In the genomic region with DNA sequence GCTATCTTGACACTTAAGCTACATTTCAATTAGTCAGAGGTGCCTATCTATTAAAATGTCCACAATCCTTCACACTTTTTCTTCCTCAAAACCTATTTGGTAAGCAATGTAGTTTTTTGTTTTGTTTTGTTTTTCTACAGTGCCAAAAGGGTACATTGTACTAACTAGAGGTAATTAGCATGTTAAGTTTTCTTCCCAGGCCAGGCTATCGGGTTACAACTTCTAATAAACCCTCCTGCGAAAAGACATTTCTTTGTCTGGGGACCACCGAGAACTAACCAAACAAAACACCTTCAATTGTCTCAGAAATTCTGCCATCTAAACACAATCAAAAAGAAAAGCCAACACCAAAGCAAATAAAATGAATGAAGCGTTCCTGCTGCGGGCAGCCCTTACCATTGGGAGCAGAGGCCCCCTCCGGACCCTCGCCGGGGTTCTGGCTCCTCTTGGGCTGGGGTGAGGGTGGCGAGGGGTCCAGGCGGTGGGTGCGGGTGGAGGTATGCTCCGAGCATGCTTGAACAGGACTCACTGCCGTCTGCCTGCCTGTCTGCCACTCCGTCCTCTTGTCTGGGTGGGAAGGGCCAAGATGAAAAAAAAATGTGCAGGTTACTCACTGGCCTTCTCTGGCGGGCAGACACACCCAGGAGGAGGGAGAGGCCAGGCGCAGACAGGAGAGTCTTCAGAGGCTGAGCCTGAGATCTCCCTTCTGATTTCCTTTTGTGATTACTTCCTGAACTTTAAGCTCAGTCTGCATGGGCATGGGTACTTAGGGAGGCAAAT, we compare ENCODE assay signal across 10 cellular contexts.
DNase-seq lines count a peak whose midpoint lies in the region; ATAC-seq, FAIRE-seq and TF ChIP-seq lines count a peak whose summit lies in the region.
"Had no signal": no experiment of that assay in that cellular context is flagged by ENCODE, and none has a peak within 500 bp of the region (broad histone marks: within the 10 kb centered on the region; RNA-seq: fewer than 3 reads in every experiment).

No MANE protein-coding gene starts in this region.

- no peaks in the 10 kb centered on the region for H4K20me1 ChIP-seq in astrocyte (ENCODE audit: insufficient read depth, low read length)

- H3K27me3 ChIP-seq in astrocyte (ENCODE audit: insufficient read depth, low read length), result peaks cover 2% of the 10 kb centered on the region
- no peaks in the 10 kb centered on the region for H3K27me3 ChIP-seq in lower lobe of right lung (ENCODE audit: low read depth)
- H3K27me3 ChIP-seq in uterus, result no peaks in the 10 kb centered on the region

- peak overlapping the region; percentile 83 for H3K4me3 Mint-ChIP-seq in astrocyte (ENCODE audit: unreplicated experiment)
- no peak overlapping the region for H3K4me3 Mint-ChIP-seq in effector memory CD8-positive, alpha-beta T cell

- H3K4me1 Mint-ChIP-seq in astrocyte (ENCODE audit: low read depth, unreplicated experiment), result peaks cover 20% of the 10 kb centered on the region
- H3K4me1 Mint-ChIP-seq in effector memory CD8-positive, alpha-beta T cell (ENCODE audit: low read depth in 2 of 2), result no peaks in the 10 kb centered on the region

- peak overlapping the region; percentile 44 for H2AFZ ChIP-seq in astrocyte (ENCODE audit: low read depth, low read length)

- POLR2A ChIA-PET in A549 (lab: Yijun Ruan, JAX), result interaction anchor here (1.0 kb wide), 1 partner anchor 103 kb away, joined by 4 read pairs; a partner anchor contains a TSS

- H3K27ac ChIP-seq in A549 (peak overlapping the region; percentile 74 to 78), astrocyte (ENCODE audit: low read depth, low read length) (no peak overlapping the region), lower lobe of right lung (no peak overlapping the region), uterus (no peak overlapping the region)

- no peak for TF ChIP-seq CTCF in A549 (IDR thresholded peaks at IDR 0.05)
- TF ChIP-seq CTCF in astrocyte (IDR thresholded peaks at IDR 0.05; ENCODE audit: insufficient read depth, low read depth, low read length), result no peak
- TF ChIP-seq CTCF in lower lobe of right lung (IDR thresholded peaks at IDR 0.05), result no peak
- TF ChIP-seq CTCF in uterus (IDR thresholded peaks at IDR 0.05), result no peak

- no peak for FAIRE-seq in A549 (lab: Jason Lieb, UNC)
- FAIRE-seq in astrocyte (lab: Jason Lieb, UNC), result no peak
- FAIRE-seq: TTC549 had no signal

- TF ChIP-seq POLR2A in A549 (IDR thresholded peaks at IDR 0.05; ENCODE audit: low read length), result peak; percentile 33
- TF ChIP-seq POLR2A in uterus (IDR thresholded peaks at IDR 0.05), result no peak

- no peaks in the 10 kb centered on the region for H3K36me3 Mint-ChIP-seq in astrocyte (ENCODE audit: low read depth, unreplicated experiment)
- no peaks in the 10 kb centered on the region for H3K36me3 Mint-ChIP-seq in effector memory CD8-positive, alpha-beta T cell (ENCODE audit: insufficient read depth)

- H3K9me3 ChIP-seq in A549, result no peaks in the 10 kb centered on the region
- no peaks in the 10 kb centered on the region for H3K9me3 ChIP-seq in astrocyte (ENCODE audit: insufficient read depth, low read depth, low read length)
- H3K9me3 ChIP-seq in lower lobe of right lung, result no peaks in the 10 kb centered on the region
- no peaks in the 10 kb centered on the region for H3K9me3 ChIP-seq in uterus

- CTCF ChIA-PET in A549 (lab: Yijun Ruan, JAX), result no interaction called here

- no peaks in the 10 kb centered on the region for H3K9me3 Mint-ChIP-seq in astrocyte (ENCODE audit: unreplicated experiment)
- no peaks in the 10 kb centered on the region for H3K9me3 Mint-ChIP-seq in effector memory CD8-positive, alpha-beta T cell

- ATAC-seq in A549, result peak; percentile 96 to 98
- ATAC-seq in lower lobe of right lung, result peak; percentile 86 to 96
- no peak for ATAC-seq in effector memory CD8-positive, alpha-beta T cell (replicated peaks)

- intact Hi-C loops in lower lobe of right lung (cut with DNase I) (no loop called here), uterus (cut with DNase I; ENCODE audit: low total_unique reads) (no loop called here)

- peak overlapping the region; percentile 45 for H3K4me3 ChIP-seq in A549
- H3K4me3 ChIP-seq in astrocyte (ENCODE audit: insufficient read depth, low read depth, low read length), result no peak overlapping the region
- peak overlapping the region; percentile 35 for H3K4me3 ChIP-seq in lower lobe of right lung
- no peak overlapping the region for H3K4me3 ChIP-seq in uterus

- H3K4me2 ChIP-seq in A549 (peak overlapping the region; percentile 94), astrocyte (ENCODE audit: low read length) (peak overlapping the region; percentile 66)

- no peak for TF ChIP-seq EP300 in A549 (IDR thresholded peaks at IDR 0.05)

- no peaks in the 10 kb centered on the region for H3K79me2 ChIP-seq in astrocyte (ENCODE audit: insufficient read depth, low read length)

- no peak for TF ChIP-seq RAD21 in A549 (conservative IDR thresholded peaks at IDR 0.05 in 1 of 2, IDR thresholded peaks at IDR 0.05 in 1 of 2)

- WGBS in A549 (ENCODE audit: missing lambda C conversion rate), result 12% methylated on average over 16 of the region's 16 CpGs

- H3K9ac ChIP-seq in astrocyte (ENCODE audit: low read length), result peak overlapping the region; percentile 8

- H3K27ac Mint-ChIP-seq in astrocyte (ENCODE audit: unreplicated experiment), result peak overlapping the region; percentile 82
- no peak overlapping the region for H3K27ac Mint-ChIP-seq in effector memory CD8-positive, alpha-beta T cell

- H3K4me1 ChIP-seq in A549, result peaks cover 9% of the 10 kb centered on the region
- H3K4me1 ChIP-seq in astrocyte (ENCODE audit: insufficient read depth, low read length), result no peaks in the 10 kb centered on the region
- no peaks in the 10 kb centered on the region for H3K4me1 ChIP-seq in lower lobe of right lung
- no peaks in the 10 kb centered on the region for H3K4me1 ChIP-seq in uterus

- H3K27me3 Mint-ChIP-seq in astrocyte (ENCODE audit: low read depth, unreplicated experiment), result no peaks in the 10 kb centered on the region
- H3K27me3 Mint-ChIP-seq in effector memory CD8-positive, alpha-beta T cell, result peaks cover 20 to 23% of the 10 kb centered on the region in 2 donors

- DNase-seq in A549 (ENCODE audit: low read depth in 1 of 2, low spot score in 1 of 2) (peak; percentile 69 to 71), NCI-H1105 (lab: John Stamatoyannopoulos, UW) (peak; percentile 62), astrocyte (ENCODE audit: low read depth) (peak; percentile 32), lower lobe of right lung (peak; percentile 47), NCI-H2081 treated with DMSO at 0.1 percent for 48 hours (lab: John Stamatoyannopoulos, UW) (no peak), uterus (no peak), NCI-H2196 treated with DMSO at 0.1 percent for 48 hours (lab: John Stamatoyannopoulos, UW; ENCODE audit: unreplicated experiment) (no peak)
- DNase-seq in effector memory CD8-positive, alpha-beta T cell, result no peak
- DNase-seq: mesenchymal stem cell had no signal

- H3K36me3 ChIP-seq in astrocyte (ENCODE audit: insufficient read depth, low read length), result no peaks in the 10 kb centered on the region
- no peaks in the 10 kb centered on the region for H3K36me3 ChIP-seq in lower lobe of right lung
- H3K36me3 ChIP-seq in uterus, result no peaks in the 10 kb centered on the region

TF ChIP-seq in A549, 52 proteins besides CTCF, POLR2A, EP300 and RAD21 (continues in another document):
- no peak for TF ChIP-seq JUN (IDR thresholded peaks at IDR 0.05)
- TF ChIP-seq FOSL2 (IDR thresholded peaks at IDR 0.05), result no peak
- no peak for TF ChIP-seq FOSL2 (CRISPR knock-in tag; IDR thresholded peaks at IDR 0.05)
- no peak for TF ChIP-seq KDM1A (IDR thresholded peaks at IDR 0.05; ENCODE audit: low read depth)
- no peak for TF ChIP-seq ZSCAN20 (CRISPR knock-in tag; IDR thresholded peaks at IDR 0.05)
- no peak for TF ChIP-seq EHMT2 (IDR thresholded peaks at IDR 0.05; ENCODE audit: low read depth)
- no peak for TF ChIP-seq PHF8 (IDR thresholded peaks at IDR 0.05; ENCODE audit: borderline replicate concordance, low read depth)
- no peak for TF ChIP-seq NPAS2 (CRISPR knock-in tag; IDR thresholded peaks at IDR 0.05; ENCODE audit: borderline replicate concordance)
- TF ChIP-seq, protein P1, sequence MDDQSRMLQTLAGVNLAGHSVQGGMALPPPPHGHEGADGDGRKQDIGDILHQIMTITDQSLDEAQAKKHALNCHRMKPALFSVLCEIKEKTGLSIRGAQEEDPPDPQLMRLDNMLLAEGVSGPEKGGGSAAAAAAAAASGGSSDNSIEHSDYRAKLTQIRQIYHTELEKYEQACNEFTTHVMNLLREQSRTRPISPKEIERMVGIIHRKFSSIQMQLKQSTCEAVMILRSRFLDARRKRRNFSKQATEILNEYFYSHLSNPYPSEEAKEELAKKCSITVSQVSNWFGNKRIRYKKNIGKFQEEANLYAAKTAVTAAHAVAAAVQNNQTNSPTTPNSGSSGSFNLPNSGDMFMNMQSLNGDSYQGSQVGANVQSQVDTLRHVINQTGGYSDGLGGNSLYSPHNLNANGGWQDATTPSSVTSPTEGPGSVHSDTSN (IDR thresholded peaks at IDR 0.05), result no peak
- TF ChIP-seq, protein P2, sequence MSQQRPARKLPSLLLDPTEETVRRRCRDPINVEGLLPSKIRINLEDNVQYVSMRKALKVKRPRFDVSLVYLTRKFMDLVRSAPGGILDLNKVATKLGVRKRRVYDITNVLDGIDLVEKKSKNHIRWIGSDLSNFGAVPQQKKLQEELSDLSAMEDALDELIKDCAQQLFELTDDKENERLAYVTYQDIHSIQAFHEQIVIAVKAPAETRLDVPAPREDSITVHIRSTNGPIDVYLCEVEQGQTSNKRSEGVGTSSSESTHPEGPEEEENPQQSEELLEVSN (IDR thresholded peaks at IDR 0.05; ENCODE audit: borderline replicate concordance, low read depth), result no peak
- no peak for TF ChIP-seq CEBPB (IDR thresholded peaks at IDR 0.05)
- no peak for TF ChIP-seq HDAC2 (IDR thresholded peaks at IDR 0.05)
- no peak for TF ChIP-seq RNF2 (IDR thresholded peaks at IDR 0.05; ENCODE audit: borderline replicate concordance, low read depth)
- no peak for TF ChIP-seq ZFP36 (IDR thresholded peaks at IDR 0.05; ENCODE audit: borderline replicate concordance, partially characterized antibody)

Comparison
In these comparisons a context has a peak if more than half of its experiments do, and no peak if none do; other contexts are left out.
1. DNase-seq: peak in A549 (2 of 2), NCI-H1105 (single experiment), astrocyte (single experiment) and lower lobe of right lung (single experiment); none in NCI-H2081 treated with DMSO at 0.1 percent for 48 hours (single experiment), uterus (0 of 2), effector memory CD8-positive, alpha-beta T cell (0 of 3) and NCI-H2196 treated with DMSO at 0.1 percent for 48 hours (single experiment).
2. H3K27ac ChIP-seq: peak in A549 (2 of 2); none in astrocyte (single experiment), lower lobe of right lung (single experiment) and uterus (0 of 2).
3. H3K4me3 ChIP-seq: peak in A549 (single experiment) and lower lobe of right lung (single experiment); none in astrocyte (single experiment) and uterus (0 of 2).